ENCODE assay signal across 34 cellular contexts in genomic region chr10:97129666-97130065, GRCh38. TPM values are rescaled to one million over a fixed set of nuclear protein-coding genes. Genes with fewer than 3 reads are reported as not detected.
DNase-seq lines count a peak whose midpoint lies in the region; ATAC-seq and TF ChIP-seq lines count a peak whose summit lies in the region.
"Had no signal": no experiment of that assay in that cellular context is flagged by ENCODE, and none has a peak within 500 bp of the region (broad histone marks: within the 10 kb centered on the region; RNA-seq: fewer than 3 reads in every experiment).

No MANE protein-coding gene starts in this region.

- peaks cover 2% of the 10 kb centered on the region for H3K9me3 Mint-ChIP-seq in neural progenitor cell
- no peaks in the 10 kb centered on the region for H3K9me3 Mint-ChIP-seq in naive thymus-derived CD4-positive, alpha-beta T cell
- H3K9me3 Mint-ChIP-seq: CD8-positive, alpha-beta T cell; nephron progenitor cell had no signal

- peak; percentile 40 for DNase-seq in NCI-H1092 (lab: John Stamatoyannopoulos, UW)
- peak; percentile 45 for DNase-seq in astrocyte of the hippocampus (ENCODE audit: low read depth, low spot score)
- no peak for DNase-seq in neural progenitor cell (ENCODE audit: low spot score)
- no peak for DNase-seq in SIG-M5 (lab: John Stamatoyannopoulos, UW)
- no peak for DNase-seq in activated gamma-delta T cell (lab: John Stamatoyannopoulos, UW)
- DNase-seq in naive thymus-derived CD4-positive, alpha-beta T cell: no peak
- DNase-seq: activated CD4-positive, alpha-beta T cell treated with anti-CD3 and anti-CD28 coated beads, Interleukin-2, amount 50 U/mL, for 48 hours; activated CD4-positive, CD25-positive, alpha-beta regulatory T cell treated with anti-CD3 and anti-CD28 coated beads, Interleukin-2, amount 50 U/mL, for 72 hours; activated naive CD4-positive, alpha-beta T cell treated with Interleukin-2 at 50 U/mL for 16 hours; activated T-cell treated with anti-CD3 and anti-CD28 coated beads, Interleukin-2, amount 50 U/mL, for 48 hours; adrenal gland; CD8-positive, alpha-beta T cell; EL; GOT3; MG63; NCI-H1417 treated with DMSO at 0.1 percent for 48 hours; NCI-H2081 treated with DMSO at 0.1 percent for 48 hours; NCI-H446; NCI-H82; nephron progenitor cell; OCI-M1; ovary; right cardiac atrium; stimulated activated CD8-positive, alpha-beta memory T cell treated with anti-CD3 and anti-CD28 coated beads, Interleukin-4, amount 100 ng/mL, for 48 hours; stomach; T-helper 1 cell had no signal

- H3K27me3 ChIP-seq in BLaER1: no peaks in the 10 kb centered on the region
- no peaks in the 10 kb centered on the region for H3K27me3 ChIP-seq in neural progenitor cell
- H3K27me3 ChIP-seq in naive thymus-derived CD4-positive, alpha-beta T cell (ENCODE audit: control insufficient read depth in 2 of 2, insufficient read depth in 2 of 2, low read length in 2 of 2): no peaks in the 10 kb centered on the region
- H3K27me3 ChIP-seq: gastroesophageal sphincter, MG63, ovary, vagina had no signal

- H4K20me1 ChIP-seq in BLaER1 (0 out of 2 replicates have a peak, but pooled peaks cover 14% of the 10 kb centered on the region), neural progenitor cell (ENCODE audit: low read depth) (no peaks in the 10 kb centered on the region)

- H3K4me2 ChIP-seq in BLaER1 (peak overlapping the region; percentile 91), neural progenitor cell (no peak overlapping the region)
- H3K4me2 ChIP-seq: A549, KMS-11 had no signal

- POLR2A ChIA-PET in naive thymus-derived CD4-positive, alpha-beta T cell (lab: Charles Lee): no interaction called here

- H3K4me3 Mint-ChIP-seq in neural progenitor cell: no peak overlapping the region
- H3K4me3 Mint-ChIP-seq in naive thymus-derived CD4-positive, alpha-beta T cell: no peak overlapping the region
- H3K4me3 Mint-ChIP-seq: CD8-positive, alpha-beta T cell; nephron progenitor cell had no signal

- H3K36me3 ChIP-seq in BLaER1: no peaks in the 10 kb centered on the region
- H3K36me3 ChIP-seq in neural progenitor cell: no peaks in the 10 kb centered on the region
- no peaks in the 10 kb centered on the region for H3K36me3 ChIP-seq in naive thymus-derived CD4-positive, alpha-beta T cell (ENCODE audit: control insufficient read depth in 2 of 3, insufficient read depth in 3 of 3, low read length in 3 of 3)
- H3K36me3 ChIP-seq: adrenal gland, gastroesophageal sphincter, MG63, ovary, stomach, vagina had no signal

- H2AFZ ChIP-seq in neural progenitor cell (replicated peaks): no peak overlapping the region

- ATAC-seq in HG02678 (IDR thresholded peaks at IDR 0.05; ENCODE audit: unreplicated experiment): no peak
- no peak for ATAC-seq in naive thymus-derived CD4-positive, alpha-beta T cell
- ATAC-seq: A549; CD8-positive, alpha-beta T cell; gastroesophageal sphincter; right cardiac atrium had no signal

- no peak for TF ChIP-seq CTCF in neural progenitor cell (IDR thresholded peaks at IDR 0.05)

- H3K9ac ChIP-seq in BLaER1: no peak overlapping the region
- no peak overlapping the region for H3K9ac ChIP-seq in neural progenitor cell
- H3K9ac ChIP-seq: KMS-11 had no signal

- no peaks in the 10 kb centered on the region for H3F3A ChIP-seq in neural progenitor cell (ENCODE audit: low read depth)

- H3K27ac Mint-ChIP-seq in neural progenitor cell: peak overlapping the region; percentile 3
- H3K27ac Mint-ChIP-seq in naive thymus-derived CD4-positive, alpha-beta T cell: peak overlapping the region in 1 of 9 donors; percentile 14
- H3K27ac Mint-ChIP-seq: CD8-positive, alpha-beta T cell; nephron progenitor cell had no signal

- H3K79me2 ChIP-seq in neural progenitor cell (ENCODE audit: low read depth): no peaks in the 10 kb centered on the region

- CTCF ChIA-PET in naive thymus-derived CD4-positive, alpha-beta T cell (lab: Charles Lee): no interaction called here

- H3K27ac ChIP-seq in BLaER1: no peak overlapping the region; the same call in 1 of the 2 replicates
- H3K27ac ChIP-seq in neural progenitor cell: no peak overlapping the region
- H3K27ac ChIP-seq in naive thymus-derived CD4-positive, alpha-beta T cell (ENCODE audit: low read depth, low read length): no peak overlapping the region
- H3K27ac ChIP-seq: A549, adrenal gland, gastroesophageal sphincter, HL-60, KMS-11, ovary, stomach, vagina had no signal

- peaks cover 72% of the 10 kb centered on the region for H3K4me1 Mint-ChIP-seq in neural progenitor cell
- H3K4me1 Mint-ChIP-seq in naive thymus-derived CD4-positive, alpha-beta T cell: peaks cover 0 to 2% (median 0%) of the 10 kb centered on the region in 7 donors

- intact Hi-C loops in naive thymus-derived CD4-positive, alpha-beta T cell (cut with micrococcal nuclease): no loop called here

- H3K9me3 ChIP-seq in BLaER1 (no peaks in the 10 kb centered on the region), neural progenitor cell (ENCODE audit: low read depth) (no peaks in the 10 kb centered on the region)
- H3K9me3 ChIP-seq in naive thymus-derived CD4-positive, alpha-beta T cell (ENCODE audit: control insufficient read depth in 2 of 3, low read length in 3 of 3): no peaks in the 10 kb centered on the region
- H3K9me3 ChIP-seq: A549, adrenal gland, gastroesophageal sphincter, MG63, ovary, stomach, vagina had no signal

- H3K36me3 Mint-ChIP-seq in neural progenitor cell: no peaks in the 10 kb centered on the region
- no peaks in the 10 kb centered on the region for H3K36me3 Mint-ChIP-seq in naive thymus-derived CD4-positive, alpha-beta T cell
- H3K36me3 Mint-ChIP-seq: CD8-positive, alpha-beta T cell had no signal

- peaks cover 43% of the 10 kb centered on the region for H3K27me3 Mint-ChIP-seq in neural progenitor cell (ENCODE audit: insufficient read depth, low read depth)
- peaks cover 0 to 18% (median 4%) of the 10 kb centered on the region in 5 donors for H3K27me3 Mint-ChIP-seq in naive thymus-derived CD4-positive, alpha-beta T cell

- H3K4me3 ChIP-seq in BLaER1 (0 out of 2 replicates have a peak overlapping the region, but pooled peaks have one; percentile 4), neural progenitor cell (no peak overlapping the region)
- no peak overlapping the region for H3K4me3 ChIP-seq in naive thymus-derived CD4-positive, alpha-beta T cell (ENCODE audit: low read length)
- H3K4me3 ChIP-seq: A549, adrenal gland, gastroesophageal sphincter, MG63, ovary, stomach, vagina had no signal

- peaks cover 90% of the 10 kb centered on the region for H3K4me1 ChIP-seq in BLaER1
- H3K4me1 ChIP-seq in neural progenitor cell: peaks cover 18% of the 10 kb centered on the region
- no peaks in the 10 kb centered on the region for H3K4me1 ChIP-seq in naive thymus-derived CD4-positive, alpha-beta T cell (ENCODE audit: control insufficient read depth in 2 of 2, insufficient read depth in 2 of 2, low read length in 2 of 2)
- H3K4me1 ChIP-seq: A549, adrenal gland, stomach, vagina had no signal

RNA-seq across cellular contexts. Expression of gene SLIT1, which starts 56.1 kb away (rescaled TPM):
- total RNA-seq in neural progenitor cell (ENCODE audit: low replicate concordance): 0.74 and 0.92 TPM in 2 replicates
- total RNA-seq in naive thymus-derived CD4-positive, alpha-beta T cell: under 1 TPM; 0.19 to 0.88 (median 0.44) TPM
- polyA plus RNA-seq in naive thymus-derived CD4-positive, alpha-beta T cell: not detected
- total RNA-seq: lung microvascular endothelial cell had no signal

Comparison
In these comparisons a context has a peak if more than half of its experiments do, and no peak if none do; other contexts are left out.
1. DNase-seq: peak in NCI-H1092 (single experiment) and astrocyte of the hippocampus (single experiment); none in neural progenitor cell (single experiment), SIG-M5 (single experiment), activated gamma-delta T cell (single experiment) and naive thymus-derived CD4-positive, alpha-beta T cell (0 of 9).